Comparison of ENCODE assay signal across 2 cellular contexts in genomic region chr16:86180780-86181179, GRCh38.
A peak's percentile ranks its signal among the peaks of the same experiment; 100 is the strongest.
TF ChIP-seq lines count a peak whose summit lies in the region.

No MANE protein-coding gene starts in this region.

TF ChIP-seq in HepG2, 621 proteins besides CTCF, POLR2A, EP300 and RAD21 (continues in another document):
- TF ChIP-seq KLF11 (CRISPR knock-in tag; IDR thresholded peaks at IDR 0.05) (no peak), MNT (IDR thresholded peaks at IDR 0.05) (peak; percentile 55; the same call in 1 of the 2 replicates), HNRNPL (IDR thresholded peaks at IDR 0.05; ENCODE audit: low read depth, low read length) (no peak), ZNF282 (IDR thresholded peaks at IDR 0.05; ENCODE audit: partially characterized antibody) (peak; percentile 31), ZSCAN21 (CRISPR knock-in tag; IDR thresholded peaks at IDR 0.05; ENCODE audit: borderline replicate concordance) (no peak), HOMEZ (CRISPR knock-in tag; IDR thresholded peaks at IDR 0.05; ENCODE audit: low read depth) (no peak), ZNF737 (CRISPR knock-in tag; IDR thresholded peaks at IDR 0.05; ENCODE audit: borderline replicate concordance) (no peak), HOXA9 (CRISPR knock-in tag; IDR thresholded peaks at IDR 0.05; ENCODE audit: borderline replicate concordance) (no peak), ZEB1 (IDR thresholded peaks at IDR 0.05; ENCODE audit: insufficient replicate concordance, low read depth) (no peak), ZNF207 (IDR thresholded peaks at IDR 0.05; ENCODE audit: borderline replicate concordance) (0 out of 2 replicates have a peak, but pooled peaks have one; percentile 12), FOXK1 (CRISPR knock-in tag; IDR thresholded peaks at IDR 0.05; ENCODE audit: borderline replicate concordance, low read depth) (no peak), CREB1 (IDR thresholded peaks at IDR 0.05) (peak; percentile 41; the same call in 1 of the 2 replicates), CREB1 (CRISPR knock-in tag; IDR thresholded peaks at IDR 0.05) (no peak), ZFP62 (CRISPR knock-in tag; IDR thresholded peaks at IDR 0.05) (no peak), KAT8 (CRISPR knock-in tag; IDR thresholded peaks at IDR 0.05) (no peak), SP140L (CRISPR knock-in tag; IDR thresholded peaks at IDR 0.05; ENCODE audit: borderline replicate concordance) (no peak), KLF16 (CRISPR knock-in tag; IDR thresholded peaks at IDR 0.05) (no peak), PHB2 (IDR thresholded peaks at IDR 0.05; ENCODE audit: partially characterized antibody) (peak; percentile 48), CCDC6 (CRISPR knock-in tag; IDR thresholded peaks at IDR 0.05) (no peak), ZNF773 (CRISPR knock-in tag; IDR thresholded peaks at IDR 0.05; ENCODE audit: borderline replicate concordance) (no peak)
- TF ChIP-seq, protein P1, sequence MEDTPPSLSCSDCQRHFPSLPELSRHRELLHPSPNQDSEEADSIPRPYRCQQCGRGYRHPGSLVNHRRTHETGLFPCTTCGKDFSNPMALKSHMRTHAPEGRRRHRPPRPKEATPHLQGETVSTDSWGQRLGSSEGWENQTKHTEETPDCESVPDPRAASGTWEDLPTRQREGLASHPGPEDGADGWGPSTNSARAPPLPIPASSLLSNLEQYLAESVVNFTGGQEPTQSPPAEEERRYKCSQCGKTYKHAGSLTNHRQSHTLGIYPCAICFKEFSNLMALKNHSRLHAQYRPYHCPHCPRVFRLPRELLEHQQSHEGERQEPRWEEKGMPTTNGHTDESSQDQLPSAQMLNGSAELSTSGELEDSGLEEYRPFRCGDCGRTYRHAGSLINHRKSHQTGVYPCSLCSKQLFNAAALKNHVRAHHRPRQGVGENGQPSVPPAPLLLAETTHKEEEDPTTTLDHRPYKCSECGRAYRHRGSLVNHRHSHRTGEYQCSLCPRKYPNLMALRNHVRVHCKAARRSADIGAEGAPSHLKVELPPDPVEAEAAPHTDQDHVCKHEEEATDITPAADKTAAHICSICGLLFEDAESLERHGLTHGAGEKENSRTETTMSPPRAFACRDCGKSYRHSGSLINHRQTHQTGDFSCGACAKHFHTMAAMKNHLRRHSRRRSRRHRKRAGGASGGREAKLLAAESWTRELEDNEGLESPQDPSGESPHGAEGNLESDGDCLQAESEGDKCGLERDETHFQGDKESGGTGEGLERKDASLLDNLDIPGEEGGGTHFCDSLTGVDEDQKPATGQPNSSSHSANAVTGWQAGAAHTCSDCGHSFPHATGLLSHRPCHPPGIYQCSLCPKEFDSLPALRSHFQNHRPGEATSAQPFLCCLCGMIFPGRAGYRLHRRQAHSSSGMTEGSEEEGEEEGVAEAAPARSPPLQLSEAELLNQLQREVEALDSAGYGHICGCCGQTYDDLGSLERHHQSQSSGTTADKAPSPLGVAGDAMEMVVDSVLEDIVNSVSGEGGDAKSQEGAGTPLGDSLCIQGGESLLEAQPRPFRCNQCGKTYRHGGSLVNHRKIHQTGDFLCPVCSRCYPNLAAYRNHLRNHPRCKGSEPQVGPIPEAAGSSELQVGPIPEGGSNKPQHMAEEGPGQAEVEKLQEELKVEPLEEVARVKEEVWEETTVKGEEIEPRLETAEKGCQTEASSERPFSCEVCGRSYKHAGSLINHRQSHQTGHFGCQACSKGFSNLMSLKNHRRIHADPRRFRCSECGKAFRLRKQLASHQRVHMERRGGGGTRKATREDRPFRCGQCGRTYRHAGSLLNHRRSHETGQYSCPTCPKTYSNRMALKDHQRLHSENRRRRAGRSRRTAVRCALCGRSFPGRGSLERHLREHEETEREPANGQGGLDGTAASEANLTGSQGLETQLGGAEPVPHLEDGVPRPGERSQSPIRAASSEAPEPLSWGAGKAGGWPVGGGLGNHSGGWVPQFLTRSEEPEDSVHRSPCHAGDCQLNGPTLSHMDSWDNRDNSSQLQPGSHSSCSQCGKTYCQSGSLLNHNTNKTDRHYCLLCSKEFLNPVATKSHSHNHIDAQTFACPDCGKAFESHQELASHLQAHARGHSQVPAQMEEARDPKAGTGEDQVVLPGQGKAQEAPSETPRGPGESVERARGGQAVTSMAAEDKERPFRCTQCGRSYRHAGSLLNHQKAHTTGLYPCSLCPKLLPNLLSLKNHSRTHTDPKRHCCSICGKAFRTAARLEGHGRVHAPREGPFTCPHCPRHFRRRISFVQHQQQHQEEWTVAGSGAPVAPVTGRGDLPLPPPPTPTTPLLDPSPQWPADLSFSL (CRISPR knock-in tag; IDR thresholded peaks at IDR 0.05): peak; percentile 37; the same call in 1 of the 2 replicates
- TF ChIP-seq, protein P2, sequence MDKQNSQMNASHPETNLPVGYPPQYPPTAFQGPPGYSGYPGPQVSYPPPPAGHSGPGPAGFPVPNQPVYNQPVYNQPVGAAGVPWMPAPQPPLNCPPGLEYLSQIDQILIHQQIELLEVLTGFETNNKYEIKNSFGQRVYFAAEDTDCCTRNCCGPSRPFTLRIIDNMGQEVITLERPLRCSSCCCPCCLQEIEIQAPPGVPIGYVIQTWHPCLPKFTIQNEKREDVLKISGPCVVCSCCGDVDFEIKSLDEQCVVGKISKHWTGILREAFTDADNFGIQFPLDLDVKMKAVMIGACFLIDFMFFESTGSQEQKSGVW (CRISPR knock-in tag; IDR thresholded peaks at IDR 0.05; ENCODE audit: borderline replicate concordance): no peak

TF ChIP-seq in H1, 55 proteins besides CTCF, POLR2A, EP300 and RAD21:
- no peak for TF ChIP-seq MAFK (IDR thresholded peaks at IDR 0.05; ENCODE audit: low read depth, low read length)
- TF ChIP-seq TAF1 (IDR thresholded peaks at IDR 0.05; ENCODE audit: low read depth, low read length): no peak
- no peak for TF ChIP-seq E2F6 (IDR thresholded peaks at IDR 0.05)
- TF ChIP-seq KDM5A (IDR thresholded peaks at IDR 0.05; ENCODE audit: low read length): no peak
- TF ChIP-seq BCL11A (IDR thresholded peaks at IDR 0.05; ENCODE audit: low read depth in 2 of 2, low read length in 2 of 2): no peak
- TF ChIP-seq TBP (IDR thresholded peaks at IDR 0.05; ENCODE audit: low read depth, low read length): no peak
- no peak for TF ChIP-seq KDM4A (IDR thresholded peaks at IDR 0.05; ENCODE audit: low read depth, low read length, severe bottlenecking)
- TF ChIP-seq USF2 (IDR thresholded peaks at IDR 0.05; ENCODE audit: low read length): no peak
- TF ChIP-seq RXRA (IDR thresholded peaks at IDR 0.05; ENCODE audit: insufficient read depth, low read depth, low read length): no peak
- TF ChIP-seq FOSL1 (IDR thresholded peaks at IDR 0.05; ENCODE audit: insufficient read depth, low read depth, low read length): no peak
- TF ChIP-seq ATF2 (IDR thresholded peaks at IDR 0.05; ENCODE audit: low read length): no peak
- TF ChIP-seq HDAC6 (IDR thresholded peaks at IDR 0.05; ENCODE audit: low read depth, low read length): no peak
- no peak for TF ChIP-seq POLR2AphosphoS5 (IDR thresholded peaks at IDR 0.05; ENCODE audit: low read depth, low read length)
TF ChIP-seq in H1: peak in this region for 0.
